ENCODE assay signal across 1 cellular context in the genomic region with DNA sequence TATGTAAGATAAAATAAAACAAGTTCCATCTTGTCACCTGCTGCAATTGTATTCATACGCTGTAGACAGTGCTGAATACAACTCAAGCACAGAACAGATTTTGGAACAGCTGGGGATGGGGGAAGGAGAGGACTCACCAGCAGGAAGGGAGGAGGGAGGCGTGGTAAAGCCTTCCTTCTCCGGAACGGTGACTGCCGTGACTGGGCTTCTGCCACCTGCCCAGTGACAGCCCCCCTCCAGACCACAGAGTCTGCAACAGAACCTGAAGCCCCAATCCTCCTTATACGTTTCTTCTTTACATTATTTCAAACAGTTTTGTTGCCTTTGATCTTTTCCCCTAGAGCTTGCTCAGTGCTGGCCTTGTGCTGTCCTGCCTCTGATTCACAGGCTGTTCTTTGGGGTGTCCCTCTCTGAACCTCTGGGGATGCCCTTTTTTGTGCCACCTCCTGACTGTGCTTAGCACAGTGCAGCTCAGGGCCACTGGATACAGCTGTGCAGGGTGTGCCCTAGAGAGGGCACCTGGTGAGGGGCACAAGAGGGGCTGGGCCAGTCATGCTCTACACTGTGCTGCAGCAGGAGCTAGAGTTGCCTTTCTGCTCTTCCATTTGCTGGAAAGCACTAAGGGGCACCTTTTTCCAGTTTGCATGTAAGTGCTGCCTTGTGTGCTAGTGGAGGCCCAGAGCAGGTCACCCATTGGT.
TF ChIP-seq lines count a peak whose summit lies in the region.

No MANE protein-coding gene starts in this region.

TF ChIP-seq in HepG2, 621 proteins besides CTCF, POLR2A, EP300 and RAD21 (continued from another document):
- TF ChIP-seq, protein P1, sequence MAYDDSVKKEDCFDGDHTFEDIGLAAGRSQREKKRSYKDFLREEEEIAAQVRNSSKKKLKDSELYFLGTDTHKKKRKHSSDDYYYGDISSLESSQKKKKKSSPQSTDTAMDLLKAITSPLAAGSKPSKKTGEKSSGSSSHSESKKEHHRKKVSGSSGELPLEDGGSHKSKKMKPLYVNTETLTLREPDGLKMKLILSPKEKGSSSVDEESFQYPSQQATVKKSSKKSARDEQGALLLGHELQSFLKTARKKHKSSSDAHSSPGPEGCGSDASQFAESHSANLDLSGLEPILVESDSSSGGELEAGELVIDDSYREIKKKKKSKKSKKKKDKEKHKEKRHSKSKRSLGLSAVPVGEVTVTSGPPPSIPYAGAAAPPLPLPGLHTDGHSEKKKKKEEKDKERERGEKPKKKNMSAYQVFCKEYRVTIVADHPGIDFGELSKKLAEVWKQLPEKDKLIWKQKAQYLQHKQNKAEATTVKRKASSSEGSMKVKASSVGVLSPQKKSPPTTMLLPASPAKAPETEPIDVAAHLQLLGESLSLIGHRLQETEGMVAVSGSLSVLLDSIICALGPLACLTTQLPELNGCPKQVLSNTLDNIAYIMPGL (CRISPR knock-in tag; IDR thresholded peaks at IDR 0.05; ENCODE audit: borderline replicate concordance in 1 of 2, low read depth in 1 of 2), result no peak
- TF ChIP-seq ZBTB38 (CRISPR knock-in tag; IDR thresholded peaks at IDR 0.05) (no peak), CC2D1A (CRISPR knock-in tag; IDR thresholded peaks at IDR 0.05) (no peak), ZNF564 (CRISPR knock-in tag; IDR thresholded peaks at IDR 0.05) (no peak)
